8 cellular contexts compared by ENCODE assay signal in the genomic region with DNA sequence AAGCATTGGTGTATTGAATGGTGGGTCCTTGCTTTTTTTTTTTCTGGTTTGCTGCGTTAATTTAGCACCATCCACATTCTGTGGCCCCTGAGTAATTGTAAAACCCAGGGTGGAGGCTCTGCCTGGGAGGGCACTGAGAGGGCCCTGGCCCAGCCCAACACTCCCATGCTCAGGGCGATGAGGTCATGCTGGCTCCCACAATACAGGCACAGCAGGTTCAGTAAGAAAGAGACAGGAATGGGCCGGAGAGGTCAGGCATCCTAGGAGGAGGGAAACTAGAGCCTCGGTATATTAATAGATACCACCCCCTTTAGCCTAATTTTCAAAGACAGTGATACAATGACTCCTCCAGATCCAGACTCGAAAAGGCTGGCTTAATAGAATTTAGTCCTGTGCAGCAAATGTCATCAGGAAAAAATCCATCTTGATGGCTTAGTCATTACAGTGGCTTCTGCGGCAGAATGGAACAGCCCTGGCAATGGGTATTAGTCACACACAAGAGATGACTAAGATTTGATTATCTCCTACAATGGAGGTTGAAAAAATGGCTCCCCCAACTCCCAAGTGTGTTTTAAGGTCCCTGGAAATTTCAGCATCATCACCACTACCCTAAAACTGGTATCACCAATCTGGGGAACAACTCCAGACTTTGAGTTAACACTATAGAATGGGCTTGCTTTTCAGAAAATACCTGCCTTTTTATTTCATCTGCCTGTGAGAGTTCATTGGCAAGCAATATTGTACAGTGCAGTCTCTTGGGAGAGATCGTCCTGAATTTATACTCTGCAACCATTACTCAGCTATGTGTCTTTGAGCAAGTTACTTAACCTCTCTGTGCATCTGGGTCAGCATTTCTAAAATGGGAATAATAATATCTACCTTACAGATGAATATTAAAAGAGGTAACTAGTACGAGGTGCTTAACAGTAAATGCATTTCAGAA. TPM values are rescaled to one million over a fixed set of nuclear protein-coding genes. Genes with fewer than 3 reads are reported as not detected.
DNase-seq lines count a peak whose midpoint lies in the region; ATAC-seq and TF ChIP-seq lines count a peak whose summit lies in the region.

No MANE protein-coding gene starts in this region.

- H3K23ac ChIP-seq in mesendoderm (ENCODE audit: low read length): no peak overlapping the region

- H3K4me1 Mint-ChIP-seq in activated CD8-positive, alpha-beta memory T cell treated with anti-CD3 and anti-CD28 coated beads, Interleukin-2, amount 10 ng/mL, durations not matched to agents 7 days and 5 days: peaks cover 27% of the 10 kb centered on the region

- H3K9me3 Mint-ChIP-seq in activated CD8-positive, alpha-beta memory T cell treated with anti-CD3 and anti-CD28 coated beads, Interleukin-2, amount 10 ng/mL, durations not matched to agents 7 days and 5 days (ENCODE audit: low read depth): no peaks in the 10 kb centered on the region

- H3K4me3 Mint-ChIP-seq in activated CD8-positive, alpha-beta memory T cell treated with anti-CD3 and anti-CD28 coated beads, Interleukin-2, amount 10 ng/mL, durations not matched to agents 7 days and 5 days: no peak overlapping the region

- no peak overlapping the region for H3K9ac ChIP-seq in mesendoderm (ENCODE audit: low read length)

- H2AK5ac ChIP-seq in mesendoderm (ENCODE audit: low read length): no peak overlapping the region

- H3K79me2 ChIP-seq in mesendoderm (ENCODE audit: control insufficient read depth, insufficient read depth, low read length): no peaks in the 10 kb centered on the region

- no peak overlapping the region for H4K8ac ChIP-seq in mesendoderm (ENCODE audit: low read depth, low read length)

- H4K5ac ChIP-seq in mesendoderm (ENCODE audit: low read length): no peak overlapping the region

- intact Hi-C loops in aorta (cut with DNase I): loop anchor here in 1 of 2 donors (5.0 kb wide), 1 partner anchor 62 kb away; no protein-coding TSS in a partner anchor

- H2BK120ac ChIP-seq in mesendoderm (ENCODE audit: low read depth, low read length): no peak overlapping the region

- no peak overlapping the region for H3K18ac ChIP-seq in mesendoderm (ENCODE audit: low read length)

- H2BK15ac ChIP-seq in mesendoderm (replicated peaks; ENCODE audit: low read depth): no peak overlapping the region

- H3K4ac ChIP-seq in mesendoderm (ENCODE audit: low read depth, low read length): no peak overlapping the region

- H3K79me1 ChIP-seq in mesendoderm (ENCODE audit: low read length): no peaks in the 10 kb centered on the region

- CTCF ChIA-PET in activated CD8-positive, alpha-beta memory T cell treated with anti-CD3 and anti-CD28 coated beads, Interleukin-2, amount 10 ng/mL, durations not matched to agents 7 days and 5 days (lab: Charles Lee): interaction anchor here (0.8 to 1.3 kb wide), 2 partner anchors 22 to 31 kb away, joined by 4 read pairs; no protein-coding TSS in a partner anchor

- no CpG with 5 or more reads among the region's 8 CpGs for WGBS in mesendoderm (ENCODE audit: extremely low coverage, insufficient coverage, low lambda C conversion rate)
- 22 to 24% methylated on average over 8 of the region's 8 CpGs for WGBS in aorta, 2 donors

- no peaks in the 10 kb centered on the region for H3K36me3 Mint-ChIP-seq in activated CD8-positive, alpha-beta memory T cell treated with anti-CD3 and anti-CD28 coated beads, Interleukin-2, amount 10 ng/mL, durations not matched to agents 7 days and 5 days

- H3K4me3 ChIP-seq in mesendoderm (ENCODE audit: low read length) (no peak overlapping the region), aorta (ENCODE audit: low read length in 2 of 2) (no peak overlapping the region)

- no peak overlapping the region for H2BK5ac ChIP-seq in mesendoderm (ENCODE audit: low read length)

- H3K27ac Mint-ChIP-seq in activated CD8-positive, alpha-beta memory T cell treated with anti-CD3 and anti-CD28 coated beads, Interleukin-2, amount 10 ng/mL, durations not matched to agents 7 days and 5 days: no peak overlapping the region

- H3K27me3 ChIP-seq in mesendoderm (ENCODE audit: insufficient read depth, low read length, poor library complexity) (no peaks in the 10 kb centered on the region), aorta (ENCODE audit: control insufficient read depth in 1 of 2, insufficient read depth in 2 of 2, low read length in 1 of 2) (no peaks in the 10 kb centered on the region)

- H3K56ac ChIP-seq in mesendoderm (ENCODE audit: low read length): no peak overlapping the region

- H3K4me2 ChIP-seq in mesendoderm (ENCODE audit: low read length): no peak overlapping the region

- no peak overlapping the region for H3K27ac ChIP-seq in mesendoderm (ENCODE audit: low read depth, low read length)
- H3K27ac ChIP-seq in aorta (ENCODE audit: low read depth in 1 of 2, low read length in 2 of 2): peak overlapping the region in 1 of 2 donors; percentile 91

- ATAC-seq in activated CD8-positive, alpha-beta memory T cell treated with anti-CD3 and anti-CD28 coated beads, Interleukin-2, amount 10 ng/mL, durations not matched to agents 7 days and 5 days: peak; percentile 92
- ATAC-seq in aorta (ENCODE audit: low FRiP score): peak; percentile 81

- DNase-seq in activated CD8-positive, alpha-beta memory T cell treated with anti-CD3 and anti-CD28 coated beads, Interleukin-2, amount 10 ng/mL, durations not matched to agents 7 days and 5 days: peak; percentile 73
- no peak for DNase-seq in activated CD8-positive, alpha-beta memory T cell treated with anti-CD3 and anti-CD28 coated beads for 24 hours
- DNase-seq in cerebellum (ENCODE audit: low spot score) (peak; percentile 77), mesendoderm (peak; percentile 86), aorta (peak; percentile 69 to 87), RPMI8226 (no peak), NCI-H1694 treated with DMSO at 0.1 percent for 48 hours (lab: John Stamatoyannopoulos, UW) (no peak)

- no peaks in the 10 kb centered on the region for H3K9me3 ChIP-seq in aorta (ENCODE audit: control insufficient read depth, low read length)

- H3K36me3 ChIP-seq in mesendoderm (ENCODE audit: control insufficient read depth, insufficient read depth, low read length) (no peaks in the 10 kb centered on the region), aorta (ENCODE audit: control insufficient read depth in 1 of 2, insufficient read depth in 2 of 2, low read length in 1 of 2) (no peaks in the 10 kb centered on the region)

- H3K4me1 ChIP-seq in mesendoderm (ENCODE audit: control insufficient read depth, low read depth, low read length): no peaks in the 10 kb centered on the region
- no peaks in the 10 kb centered on the region for H3K4me1 ChIP-seq in aorta (ENCODE audit: control insufficient read depth in 1 of 2, insufficient read depth in 2 of 2, low read length in 2 of 2)

- H3K27me3 Mint-ChIP-seq in activated CD8-positive, alpha-beta memory T cell treated with anti-CD3 and anti-CD28 coated beads, Interleukin-2, amount 10 ng/mL, durations not matched to agents 7 days and 5 days: peaks cover 3% of the 10 kb centered on the region

TF ChIP-seq in PFSK-1, 5 proteins besides CTCF, POLR2A, EP300 and RAD21:
- TF ChIP-seq FOXP2 (optimal IDR thresholded peaks at IDR 0.05; ENCODE audit: borderline replicate concordance, extremely low read depth, extremely low read length, insufficient read depth) (peak; percentile 58), POLR2AphosphoS5 (IDR thresholded peaks at IDR 0.05; ENCODE audit: low read depth, low read length) (peak; percentile 19; the same call in 1 of the 2 replicates), SIN3A (IDR thresholded peaks at IDR 0.05; ENCODE audit: borderline replicate concordance, insufficient read depth, low read length) (no peak)
- TF ChIP-seq, protein P1, sequence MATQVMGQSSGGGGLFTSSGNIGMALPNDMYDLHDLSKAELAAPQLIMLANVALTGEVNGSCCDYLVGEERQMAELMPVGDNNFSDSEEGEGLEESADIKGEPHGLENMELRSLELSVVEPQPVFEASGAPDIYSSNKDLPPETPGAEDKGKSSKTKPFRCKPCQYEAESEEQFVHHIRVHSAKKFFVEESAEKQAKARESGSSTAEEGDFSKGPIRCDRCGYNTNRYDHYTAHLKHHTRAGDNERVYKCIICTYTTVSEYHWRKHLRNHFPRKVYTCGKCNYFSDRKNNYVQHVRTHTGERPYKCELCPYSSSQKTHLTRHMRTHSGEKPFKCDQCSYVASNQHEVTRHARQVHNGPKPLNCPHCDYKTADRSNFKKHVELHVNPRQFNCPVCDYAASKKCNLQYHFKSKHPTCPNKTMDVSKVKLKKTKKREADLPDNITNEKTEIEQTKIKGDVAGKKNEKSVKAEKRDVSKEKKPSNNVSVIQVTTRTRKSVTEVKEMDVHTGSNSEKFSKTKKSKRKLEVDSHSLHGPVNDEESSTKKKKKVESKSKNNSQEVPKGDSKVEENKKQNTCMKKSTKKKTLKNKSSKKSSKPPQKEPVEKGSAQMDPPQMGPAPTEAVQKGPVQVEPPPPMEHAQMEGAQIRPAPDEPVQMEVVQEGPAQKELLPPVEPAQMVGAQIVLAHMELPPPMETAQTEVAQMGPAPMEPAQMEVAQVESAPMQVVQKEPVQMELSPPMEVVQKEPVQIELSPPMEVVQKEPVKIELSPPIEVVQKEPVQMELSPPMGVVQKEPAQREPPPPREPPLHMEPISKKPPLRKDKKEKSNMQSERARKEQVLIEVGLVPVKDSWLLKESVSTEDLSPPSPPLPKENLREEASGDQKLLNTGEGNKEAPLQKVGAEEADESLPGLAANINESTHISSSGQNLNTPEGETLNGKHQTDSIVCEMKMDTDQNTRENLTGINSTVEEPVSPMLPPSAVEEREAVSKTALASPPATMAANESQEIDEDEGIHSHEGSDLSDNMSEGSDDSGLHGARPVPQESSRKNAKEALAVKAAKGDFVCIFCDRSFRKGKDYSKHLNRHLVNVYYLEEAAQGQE (IDR thresholded peaks at IDR 0.05; ENCODE audit: insufficient read depth in 1 of 2, low read depth in 2 of 2, low read length in 2 of 2): peak in 1 of 2 experiments; percentile 41; a peak in 1 of 4 replicates
TF ChIP-seq in PFSK-1: peak in this region for 3.

RNA-seq across cellular contexts. Expression of a gene that starts 43.9 kb away (rescaled TPM):
- total RNA-seq in activated CD8-positive, alpha-beta memory T cell treated with anti-CD3 and anti-CD28 coated beads, Interleukin-2, amount 10 ng/mL, durations not matched to agents 7 days and 5 days: 100 to 1,000 TPM in 1 of 2 experiments, 10 to 100 TPM in 1; 64.9 to 131 TPM
- 3.9 TPM for polyA plus RNA-seq in PFSK-1 (2012; ENCODE audit: insufficient read length, low read depth)
- total RNA-seq in cerebellum (82.8 TPM), aorta (10 to 100 TPM; 40.0 to 63.3 TPM)
- polyA plus RNA-seq in mesendoderm (2013, experiment 1 of 2): 0.17 TPM
- polyA plus RNA-seq in mesendoderm (2013, experiment 2 of 2): 0.20 TPM
- polyA plus RNA-seq in aorta: 10 to 100 TPM in 1 of 2 donors, 1 to 10 TPM in 1; 4.1 to 13.6 TPM

Comparison
In these comparisons a context has a peak if more than half of its experiments do, and no peak if none do; other contexts are left out.
1. DNase-seq: peak in activated CD8-positive, alpha-beta memory T cell treated with anti-CD3 and anti-CD28 coated beads, Interleukin-2, amount 10 ng/mL, durations not matched to agents 7 days and 5 days (single experiment), cerebellum (single experiment), mesendoderm (single experiment) and aorta (2 of 2); none in activated CD8-positive, alpha-beta memory T cell treated with anti-CD3 and anti-CD28 coated beads for 24 hours (single experiment), RPMI8226 (single experiment) and NCI-H1694 treated with DMSO at 0.1 percent for 48 hours (single experiment).